Comparison of ENCODE assay signal across 1 cellular context in genomic region chr10:95761939-95762492, GRCh38.
TF ChIP-seq lines count a peak whose summit lies in the region.

No MANE protein-coding gene starts in this region.

TF ChIP-seq in GM12878, 131 proteins besides CTCF, POLR2A, EP300 and RAD21:
- TF ChIP-seq NFIC (IDR thresholded peaks at IDR 0.05; ENCODE audit: low read depth, low read length) (0 out of 2 replicates have a peak, but pooled peaks have one; percentile 18), RUNX3 (IDR thresholded peaks at IDR 0.05; ENCODE audit: low read length) (peak; percentile 18; the same call in 1 of the 2 replicates), MEF2A (IDR thresholded peaks at IDR 0.05; ENCODE audit: insufficient read depth, low read depth, low read length) (0 out of 2 replicates have a peak, but pooled peaks have one; percentile 15), MXI1 (IDR thresholded peaks at IDR 0.05; ENCODE audit: low read depth, low read length) (0 out of 2 replicates have a peak, but pooled peaks have one; percentile 12), E4F1 (IDR thresholded peaks at IDR 0.05; ENCODE audit: borderline replicate concordance, partially characterized antibody) (no peak), ZNF384 (IDR thresholded peaks at IDR 0.05; ENCODE audit: borderline replicate concordance, low read depth, low read length) (peak; percentile 83), MLLT1 (IDR thresholded peaks at IDR 0.05) (0 out of 2 replicates have a peak, but pooled peaks have one; percentile 25), HDAC2 (IDR thresholded peaks at IDR 0.05) (no peak)
